ENCODE assay signal across 8 cellular contexts in genomic region chr20:36605309-36606170, GRCh38.
DNase-seq lines count a peak whose midpoint lies in the region; ATAC-seq, FAIRE-seq and TF ChIP-seq lines count a peak whose summit lies in the region.

Gene RAB5IF, plus strand, starts transcription at chr20:36605779. Its CDS starts 173 bp downstream, at chr20:36605952.

- H3K4me3 Mint-ChIP-seq in central memory CD8-positive, alpha-beta T cell: peak within 1 kb of the TSS; percentile 97

- peak; percentile 90 for TF ChIP-seq CTCF in AG09309 (IDR thresholded peaks at IDR 0.05; ENCODE audit: control insufficient read depth, insufficient read depth, low read depth, low read length, missing control alignments)

- no peaks in the 10 kb centered on the region for H3K27me3 Mint-ChIP-seq in central memory CD8-positive, alpha-beta T cell

- ATAC-seq in GM18909 (IDR thresholded peaks at IDR 0.05; ENCODE audit: poor library complexity, unreplicated experiment) (peak; percentile 85), HG03196 (IDR thresholded peaks at IDR 0.05; ENCODE audit: unreplicated experiment) (peak; percentile 82)
- ATAC-seq in central memory CD8-positive, alpha-beta T cell (replicated peaks; ENCODE audit: extremely low read depth, poor library complexity, severe bottlenecking): peak; percentile 89

- peaks cover 46% of the 10 kb centered on the region for H3K36me3 Mint-ChIP-seq in central memory CD8-positive, alpha-beta T cell (ENCODE audit: insufficient read depth)

- H3K27ac Mint-ChIP-seq in central memory CD8-positive, alpha-beta T cell (ENCODE audit: low read depth): peak within 1 kb of the TSS; percentile 94

- peak; percentile 90 for DNase-seq in AG09309 (ENCODE audit: low read depth)
- peak; percentile 100 for DNase-seq in NCI-H345 (lab: John Stamatoyannopoulos, UW)
- DNase-seq in activated CD4-positive, CD25-positive, alpha-beta regulatory T cell (lab: John Stamatoyannopoulos, UW): peak; percentile 97 to 99 (median 98)
- DNase-seq in central memory CD8-positive, alpha-beta T cell (ENCODE audit: low spot score in 2 of 2): peak; percentile 99
- peak; percentile 99 for DNase-seq in stimulated activated CD4-positive, alpha-beta T cell treated with anti-CD3 and anti-CD28 coated beads, Interleukin-12 subunit alpha, Interleukin-12 subunit beta, amount 100 ng/mL, for 48 hours (ENCODE audit: low read depth in 2 of 3, low spot score in 1 of 3)

- H3K4me3 ChIP-seq in AG09309 (ENCODE audit: control insufficient read depth, low read depth, low read length): peak within 1 kb of the TSS; percentile 85

- H3K9me3 Mint-ChIP-seq in central memory CD8-positive, alpha-beta T cell: no peaks in the 10 kb centered on the region

- peak; percentile 74 for FAIRE-seq in islet of Langerhans (lab: Jason Lieb, UNC)

- peaks cover 39% of the 10 kb centered on the region for H3K4me1 Mint-ChIP-seq in central memory CD8-positive, alpha-beta T cell

Comparison
In these comparisons a context has a peak if more than half of its experiments do, and no peak if none do; other contexts are left out.
1. Peak in every context shown above with its lines: DNase-seq, ATAC-seq and H3K4me3 ChIP-seq.